ENCODE assay signal across 27 cellular contexts in genomic region chr20:37760322-37760721, GRCh38.
"Had no signal": no experiment of that assay in that cellular context is flagged by ENCODE, and none has a peak within 500 bp of the region (broad histone marks: within the 10 kb centered on the region; RNA-seq: fewer than 3 reads in every experiment).

No MANE protein-coding gene starts in this region.

- H3K4me1 Mint-ChIP-seq: stimulated activated naive CD8-positive, alpha-beta T cell treated with anti-CD3 and anti-CD28 coated beads, Interleukin-15, amount 100 ng/mL, for 72 hours had no signal

- H3K9me3 Mint-ChIP-seq: naive thymus-derived CD8-positive, alpha-beta T cell; nephron; neural crest cell; stimulated activated memory B cell treated with anti-CD40 and anti-IgM and Interleukin-4, amounts not matched to agents 10 μg/mL and 1 μg/mL and 100 μg/mL, for 72 hours; stimulated activated naive CD8-positive, alpha-beta T cell treated with anti-CD3 and anti-CD28 coated beads, Interleukin-15, amount 100 ng/mL, for 72 hours; type B pancreatic cell had no signal

- ATAC-seq: left colon; lower lobe of right lung; naive thymus-derived CD8-positive, alpha-beta T cell; pancreas; stimulated activated memory B cell treated with anti-CD40 and anti-IgM and Interleukin-4, amounts not matched to agents 10 μg/mL and 1 μg/mL and 100 μg/mL, for 72 hours; stimulated activated naive CD8-positive, alpha-beta T cell treated with anti-CD3 and anti-CD28 coated beads, Interleukin-15, amount 100 ng/mL, for 72 hours had no signal

- H3K4me2 ChIP-seq: smooth muscle cell had no signal

- H3K4me1 ChIP-seq: pancreas, uterus had no signal

- H3K4me3 ChIP-seq: lower lobe of right lung, pancreas, prostate gland, right lobe of liver, smooth muscle cell, tibial nerve, uterus had no signal

- H3K27ac Mint-ChIP-seq: naive thymus-derived CD8-positive, alpha-beta T cell; stimulated activated memory B cell treated with anti-CD40 and anti-IgM and Interleukin-4, amounts not matched to agents 10 μg/mL and 1 μg/mL and 100 μg/mL, for 72 hours; stimulated activated naive CD8-positive, alpha-beta T cell treated with anti-CD3 and anti-CD28 coated beads, Interleukin-15, amount 100 ng/mL, for 72 hours; type B pancreatic cell had no signal

- H3K27ac ChIP-seq: lower lobe of right lung, pancreas, prostate gland, right lobe of liver, tibial nerve, uterus had no signal

- H3K36me3 ChIP-seq: prostate gland, uterus had no signal

- H3K27me3 ChIP-seq: pancreas, right lobe of liver, tibial nerve, uterus had no signal

- H3K9me3 ChIP-seq: lower lobe of right lung, pancreas, prostate gland, right lobe of liver, tibial nerve, uterus had no signal

- H3K4me3 Mint-ChIP-seq: naive thymus-derived CD8-positive, alpha-beta T cell; nephron; neural crest cell; stimulated activated memory B cell treated with anti-CD40 and anti-IgM and Interleukin-4, amounts not matched to agents 10 μg/mL and 1 μg/mL and 100 μg/mL, for 72 hours; stimulated activated naive CD8-positive, alpha-beta T cell treated with anti-CD3 and anti-CD28 coated beads, Interleukin-15, amount 100 ng/mL, for 72 hours had no signal

- DNase-seq: hippocampal formation; kidney glomerular epithelial cell; left colon; lower lobe of right lung; mammary epithelial cell; mesenchymal stem cell; naive thymus-derived CD8-positive, alpha-beta T cell; nucleus accumbens; pancreas; posterior cingulate gyrus; retina; right lobe of liver; stimulated activated CD4-positive, alpha-beta T cell treated with anti-CD3 and anti-CD28 coated beads, Interleukin-1b, Interleukin-23, amount 100 ng/mL, for 48 hours; stimulated activated CD4-positive, alpha-beta T cell treated with anti-CD3 and anti-CD28 coated beads, Interleukin-2, amount 100 ng/mL, for 48 hours; stimulated activated CD4-positive, alpha-beta T cell treated with anti-CD3 and anti-CD28 coated beads, Interleukin-4, amount 100 ng/mL, for 4 hours; stimulated activated CD8-positive, alpha-beta memory T cell treated with anti-CD3 and anti-CD28 coated beads, Interleukin-4, amount 100 ng/mL, for 48 hours; stimulated activated naive CD4-positive, alpha-beta T cell treated with Interleukin-2 at 50 U/mL for 16 hours; stimulated activated naive CD8-positive, alpha-beta T cell treated with anti-CD3 and anti-CD28 coated beads, Interleukin-15, amount 100 ng/mL, for 72 hours; substantia nigra; uterus had no signal

- H3K27me3 Mint-ChIP-seq: naive thymus-derived CD8-positive, alpha-beta T cell; stimulated activated memory B cell treated with anti-CD40 and anti-IgM and Interleukin-4, amounts not matched to agents 10 μg/mL and 1 μg/mL and 100 μg/mL, for 72 hours; stimulated activated naive CD8-positive, alpha-beta T cell treated with anti-CD3 and anti-CD28 coated beads, Interleukin-15, amount 100 ng/mL, for 72 hours; type B pancreatic cell had no signal
